ENCODE assay signal across 19 cellular contexts in genomic region chr2:191848771-191849726, GRCh38. TPM values are rescaled to one million over a fixed set of nuclear protein-coding genes. Genes with fewer than 3 reads are reported as not detected.
DNase-seq lines count a peak whose midpoint lies in the region; ATAC-seq and TF ChIP-seq lines count a peak whose summit lies in the region.
"Had no signal": no experiment of that assay in that cellular context is flagged by ENCODE, and none has a peak within 500 bp of the region (broad histone marks: within the 10 kb centered on the region; RNA-seq: fewer than 3 reads in every experiment).

No MANE protein-coding gene starts in this region.

- no peaks in the 10 kb centered on the region for H3K9me3 Mint-ChIP-seq in progenitor cell of endocrine pancreas (ENCODE audit: low read depth)

- no peak for ATAC-seq in right cardiac atrium
- no peak for ATAC-seq in left cardiac atrium
- no peak for ATAC-seq in gastrocnemius medialis
- no peak for ATAC-seq in GM19023 (IDR thresholded peaks at IDR 0.05; ENCODE audit: unreplicated experiment)

- peaks cover 16% of the 10 kb centered on the region for H3K4me1 Mint-ChIP-seq in progenitor cell of endocrine pancreas (ENCODE audit: low read depth)

- no peak overlapping the region for H3K27ac Mint-ChIP-seq in progenitor cell of endocrine pancreas

- H3K27ac ChIP-seq in right cardiac atrium (ENCODE audit: low read length) (peak overlapping the region; percentile 77), gastrocnemius medialis (peak overlapping the region; percentile 35 to 80 (median 79))

- H3K27me3 Mint-ChIP-seq in progenitor cell of endocrine pancreas = no peaks in the 10 kb centered on the region

- H3K36me3 Mint-ChIP-seq in progenitor cell of endocrine pancreas (ENCODE audit: insufficient read depth) = no peaks in the 10 kb centered on the region

- no peak overlapping the region for H3K4me3 Mint-ChIP-seq in progenitor cell of endocrine pancreas (ENCODE audit: low read depth)

- in situ Hi-C loops in gastrocnemius medialis (cut with MboI; ENCODE audit: low sequenced_read_pairs in 4 of 4) = no loop called here

- 77% methylated on average over 7 of the region's 7 CpGs for WGBS in right cardiac atrium

- H3K27me3 ChIP-seq in right cardiac atrium (ENCODE audit: control insufficient read depth, insufficient read depth) (no peaks in the 10 kb centered on the region), gastrocnemius medialis (no peaks in the 10 kb centered on the region)
- H3K27me3 ChIP-seq: BE2C, MG63 had no signal

- intact Hi-C loops in right cardiac atrium (cut with DNase I) (no loop called here), left cardiac atrium (cut with DNase I) (no loop called here), gastrocnemius medialis (cut with DNase I; ENCODE audit: low total_unique reads) (no loop called here)

- no peak for TF ChIP-seq POLR2A in gastrocnemius medialis (IDR thresholded peaks at IDR 0.05)

- no peak overlapping the region for H3K4me3 ChIP-seq in right cardiac atrium (ENCODE audit: low read length)
- no peak overlapping the region for H3K4me3 ChIP-seq in gastrocnemius medialis
- H3K4me3 ChIP-seq: HAP-1, MG63 had no signal

- H3K4me1 ChIP-seq in right cardiac atrium (ENCODE audit: control insufficient read depth, insufficient read depth, low read length) = no peaks in the 10 kb centered on the region
- H3K4me1 ChIP-seq in gastrocnemius medialis = peaks cover 8 to 11% of the 10 kb centered on the region in 2 donors

- H3K36me3 ChIP-seq in gastrocnemius medialis = no peaks in the 10 kb centered on the region
- H3K36me3 ChIP-seq: BE2C, HAP-1 had no signal

- no peak for DNase-seq in right cardiac atrium
- no peak for DNase-seq in left cardiac atrium
- DNase-seq in LHCN-M2 (ENCODE audit: low read depth) = peak; percentile 57
- no peak for DNase-seq in gastrocnemius medialis
- no peak for DNase-seq in SKM-1 treated with dmso at 0.1 percent for 144 hours (lab: John Stamatoyannopoulos, UW; ENCODE audit: unreplicated experiment)
- DNase-seq in progenitor cell of endocrine pancreas (ENCODE audit: low spot score, unreplicated experiment) = no peak
- DNase-seq: BE2C, EL, GF-D8, MG63, NCI-H1417, NCI-H2107, NCI-H446 treated with DMSO at 0.1 percent for 48 hours, NCI-H526 treated with DMSO at 0.1 percent for 48 hours, OCI-M1, SW 1271 had no signal

- no peak for TF ChIP-seq CTCF in gastrocnemius medialis (IDR thresholded peaks at IDR 0.05 in 4 of 5, conservative IDR thresholded peaks at IDR 0.05 in 1 of 5)
- TF ChIP-seq CTCF in progenitor cell of endocrine pancreas (IDR thresholded peaks at IDR 0.05; ENCODE audit: unreplicated experiment) = no peak

- H3K9me3 ChIP-seq in right cardiac atrium (ENCODE audit: control insufficient read depth, low read length) (no peaks in the 10 kb centered on the region), gastrocnemius medialis (no peaks in the 10 kb centered on the region)
- H3K9me3 ChIP-seq: BE2C, HAP-1, MG63 had no signal

RNA-seq across cellular contexts. Expression of gene CAVIN2, which starts 2.2 kb away (rescaled TPM):
- 100 to 1,000 TPM in 3 of 4 donors, 10 to 100 TPM in 1; 97.9 to 128 (median 119) TPM for total RNA-seq in right cardiac atrium
- polyA plus RNA-seq in right cardiac atrium = 76.0 TPM
- total RNA-seq in left cardiac atrium = 100 to 1,000 TPM; 106 to 145 TPM
- total RNA-seq in LHCN-M2 (2014; rRNA removed) = 388 and 506 TPM in 2 replicates
- 228 TPM for polyA plus RNA-seq in LHCN-M2 (2012)
- total RNA-seq in gastrocnemius medialis = 10 to 100 TPM; 15.1 to 35.4 (median 31.1) TPM
- total RNA-seq in progenitor cell of endocrine pancreas = 0.11 and 0.17 TPM in 2 replicates
- total RNA-seq: HT1080 had no signal

Comparison
In these comparisons a context has a peak if more than half of its experiments do, and no peak if none do; other contexts are left out.
1. RNA of gene CAVIN2, which starts 2.2 kb away (total RNA-seq): 388 to 506 TPM in LHCN-M2, 106 to 145 TPM in left cardiac atrium, 97.9 to 128 TPM in right cardiac atrium and 15.1 to 35.4 TPM in gastrocnemius medialis; 0.11 to 0.17 TPM in progenitor cell of endocrine pancreas; every median in the first group is over 10 times any median in the second.